In genomic region chr9:113926211-113926610, GRCh38 we compare ENCODE assay signal across 30 cellular contexts.
"Had no signal": no experiment of that assay in that cellular context is flagged by ENCODE, and none has a peak within 500 bp of the region (broad histone marks: within the 10 kb centered on the region; RNA-seq: fewer than 3 reads in every experiment).

No MANE protein-coding gene starts in this region.

- H3K27ac ChIP-seq: adrenal gland, ascending aorta, body of pancreas, brain microvascular endothelial cell, breast epithelium, cardiac muscle cell had no signal

- H3K36me3 ChIP-seq: adrenal gland, ascending aorta, brain microvascular endothelial cell, breast epithelium, cardiac muscle cell had no signal

- DNase-seq: activated effector memory CD4-positive, alpha-beta T cell treated with anti-CD3 and anti-CD28 coated beads, Interleukin-2, amount 50 U/mL, for 16 hours; activated effector memory CD4-positive, alpha-beta T cell treated with Interleukin-2 at 50 U/mL for 16 hours; activated gamma-delta T cell; activated gamma-delta T cell treated with Interleukin-2 at 50 U/mL for 16 hours; activated naive CD4-positive, alpha-beta T cell; activated naive CD4-positive, alpha-beta T cell treated with anti-CD3 and anti-CD28 coated beads for 36 hours; activated naive CD4-positive, alpha-beta T cell treated with anti-CD3 and anti-CD28 coated beads, Interleukin-2, amount 10 ng/mL, durations not matched to agents 7 days and 5 days; activated naive CD4-positive, alpha-beta T cell treated with anti-CD3 and anti-CD28 coated beads, Interleukin-2, amount 50 U/mL, for 16 hours; activated naive CD4-positive, alpha-beta T cell treated with Interleukin-2 at 50 U/mL for 16 hours; activated naive CD8-positive, alpha-beta T cell treated with anti-CD3 and anti-CD28 coated beads for 36 hours; activated naive CD8-positive, alpha-beta T cell treated with anti-CD3 and anti-CD28 coated beads, Interleukin-2, amount 10 ng/mL, durations not matched to agents 7 days and 5 days; activated naive CD8-positive, alpha-beta T cell treated with anti-CD3 and anti-CD28 coated beads, Interleukin-2, amount 50 U/mL, for 24 hours; activated T-cell treated with anti-CD3 and anti-CD28 coated beads, Interleukin-2, amount 50 U/mL, for 1 hour; activated T-cell treated with anti-CD3 and anti-CD28 coated beads, Interleukin-2, amount 50 U/mL, for 24 hours; activated T-cell treated with anti-CD3 and anti-CD28 coated beads, Interleukin-2, amount 50 U/mL, for 4 hours; activated T-cell treated with anti-CD3 and anti-CD28 coated beads, Interleukin-2, amount 50 U/mL, for 48 hours; activated T-cell treated with anti-CD3 and anti-CD28 coated beads, Interleukin-2, amount 50 U/mL, for 72 hours; adrenal gland; amniotic stem cell; amygdala; anterior cingulate cortex; aorta; body of pancreas; brain microvascular endothelial cell; caudate nucleus; central memory CD4-positive, alpha-beta T cell; cerebellar nuclear complex had no signal

- H3K4me1 ChIP-seq: breast epithelium had no signal

- H3K4me3 ChIP-seq: adrenal gland, ascending aorta, body of pancreas, breast epithelium, cardiac muscle cell had no signal
